Comparison of ENCODE assay signal across 12 cellular contexts in genomic region chr1:10005248-10005647, GRCh38. TPM values are rescaled to one million over a fixed set of nuclear protein-coding genes. Genes with fewer than 3 reads are reported as not detected.
A peak's percentile ranks its signal among the peaks of the same experiment; 100 is the strongest.
DNase-seq lines count a peak whose midpoint lies in the region; ATAC-seq, FAIRE-seq and TF ChIP-seq lines count a peak whose summit lies in the region.
"Not testable (repeated sequence)": the region's sequence is repeated elsewhere in the genome, so short reads cannot be mapped to it uniquely, and the experiment has no call there.
"Had no signal": no experiment of that assay in that cellular context is flagged by ENCODE, and none has a peak within 500 bp of the region (broad histone marks: within the 10 kb centered on the region; RNA-seq: fewer than 3 reads in every experiment).

No MANE protein-coding gene starts in this region.

- not testable (repeated sequence) for TF ChIP-seq CTCF in HEK293 (tag by site-specific recombination; IDR thresholded peaks at IDR 0.05); K562 (IDR thresholded peaks at IDR 0.05 in 2 of 3, conservative IDR thresholded peaks at IDR 0.05 in 1 of 3; ENCODE audit: insufficient read depth in 2 of 3, low read depth in 1 of 3, low read length in 3 of 3); kidney (IDR thresholded peaks at IDR 0.05; ENCODE audit: borderline replicate concordance, extremely low read depth, insufficient read depth); HepG2 (CRISPR knock-in tag; IDR thresholded peaks at IDR 0.05)

- H3K4me2 ChIP-seq in K562 (ENCODE audit: insufficient read depth, low read length); HepG2 (ENCODE audit: low read depth, low read length): not testable (repeated sequence)

- H3K79me2 ChIP-seq in K562 (ENCODE audit: control insufficient read depth, insufficient read depth, low read length); HepG2 (ENCODE audit: insufficient read depth, low read length): not testable (repeated sequence)

- ATAC-seq in K562, HepG2: not testable (repeated sequence)

- H3K36me3 ChIP-seq in HEK293 (ENCODE audit: control insufficient read depth in 2 of 2, insufficient read depth in 1 of 2, low read length in 2 of 2); K562 (ENCODE audit: control insufficient read depth, insufficient read depth, low read length); kidney (ENCODE audit: control insufficient read depth in 1 of 2, insufficient read depth in 2 of 2, low read length in 2 of 2); HepG2 (replicated peaks in 1 of 2; ENCODE audit: control insufficient read depth in 1 of 2, insufficient read depth in 2 of 2, low read length in 2 of 2): not testable (repeated sequence)

- H3K4me3 ChIP-seq in HEK293 (ENCODE audit: low read depth, low read length); K562; kidney (ENCODE audit: low read length in 2 of 2); HepG2 (replicated peaks in 1 of 3; ENCODE audit: insufficient read depth in 1 of 3, low read depth in 2 of 3, low read length in 3 of 3): not testable (repeated sequence)

- not testable (repeated sequence) for H3K9me3 ChIP-seq in HEK293 (ENCODE audit: control insufficient read depth, insufficient read depth, low read depth, low read length); K562 (replicated peaks; ENCODE audit: control insufficient read depth, insufficient read depth, low read depth, low read length); kidney (ENCODE audit: control insufficient read depth in 1 of 2, low read length in 2 of 2); HepG2 (ENCODE audit: low read length)

- in situ Hi-C loops in K562 (cut with MboI); HepG2 (cut with HindIII; ENCODE audit: extremely low pct_ligation_motif_present, low pct_unique_long_range_greater_than_20kb): not testable (repeated sequence)

- not testable (repeated sequence) for H4K20me1 ChIP-seq in K562 (replicated peaks; ENCODE audit: control insufficient read depth, insufficient read depth, low read length); HepG2 (ENCODE audit: insufficient read depth, low read length)

- FAIRE-seq in K562 (lab: Jason Lieb, UNC); kidney (lab: Jason Lieb, UNC); HepG2 (lab: Jason Lieb, UNC): not testable (repeated sequence)

- CTCF ChIA-PET in HEK293 (lab: Yijun Ruan, JAX); K562 (lab: Yijun Ruan, JAX; ENCODE audit: low intra/inter-chr PET ratio); HepG2 (lab: Yijun Ruan, JAX; ENCODE audit: low intra/inter-chr PET ratio, low total read pairs): not testable (repeated sequence)

- POLR2A ChIA-PET in HEK293 (lab: Yijun Ruan, JAX); HepG2 (lab: Yijun Ruan, JAX): not testable (repeated sequence)
- POLR2A ChIA-PET in K562 (lab: Yijun Ruan, JAX) = interaction anchor here (0.6 to 1.9 kb wide), 4 partner anchors 11 to 28 kb away, joined by 3 to 5 read pairs (median 4); no protein-coding TSS in a partner anchor

- not testable (repeated sequence) for BruUV-seq in K562 (replicated peaks; lab: Mats Ljungman, UMichigan); HepG2 (replicated peaks; lab: Mats Ljungman, UMichigan)

- not testable (repeated sequence) for DNase-seq in K562 (ENCODE audit: extremely low read depth in 1 of 4, low spot score in 3 of 4); HepG2 (ENCODE audit: low spot score)
- DNase-seq in kidney = peak; percentile 2

- not testable (repeated sequence) for TF ChIP-seq POLR2A in K562 (conservative IDR thresholded peaks at IDR 0.05); HepG2 (IDR thresholded peaks at IDR 0.05; ENCODE audit: insufficient read depth in 1 of 2, low read depth in 2 of 2, low read length in 2 of 2)

- intact Hi-C loops in K562 (cut with micrococcal nuclease); kidney (cut with DNase I); HepG2 (cut with micrococcal nuclease; ENCODE audit: unreplicated experiment): not testable (repeated sequence)

- not testable (repeated sequence) for H3K9me1 ChIP-seq in K562 (ENCODE audit: control insufficient read depth, insufficient read depth, low read length)

- not testable (repeated sequence) for H3K27ac ChIP-seq in HEK293 (ENCODE audit: extremely low read depth, low read depth, low read length); K562 (ENCODE audit: extremely low read depth, low read depth, low read length); kidney (ENCODE audit: low read depth in 2 of 2, low read length in 2 of 2); HepG2 (ENCODE audit: extremely low read length, insufficient read depth, low read length)

- H3K9ac ChIP-seq in K562 (ENCODE audit: insufficient read depth in 1 of 2, low read depth in 2 of 2, low read length in 2 of 2); kidney (ENCODE audit: low read length in 2 of 2); HepG2 (ENCODE audit: insufficient read depth, low read depth, low read length): not testable (repeated sequence)

- not testable (repeated sequence) for TF ChIP-seq EP300 in K562 (IDR thresholded peaks at IDR 0.05; ENCODE audit: low read length); HepG2 (IDR thresholded peaks at IDR 0.05; ENCODE audit: low read depth in 2 of 2, low read length in 2 of 2); HepG2 (CRISPR knock-in tag; IDR thresholded peaks at IDR 0.05; ENCODE audit: borderline replicate concordance)

- H3K4me1 ChIP-seq in HEK293 (ENCODE audit: control insufficient read depth, insufficient read depth, low read length); K562 (replicated peaks in 1 of 2; ENCODE audit: control insufficient read depth in 2 of 2, insufficient read depth in 2 of 2, low read length in 2 of 2); kidney (ENCODE audit: control insufficient read depth in 1 of 2, insufficient read depth in 1 of 2, low read depth in 1 of 2, low read length in 2 of 2); HepG2 (ENCODE audit: insufficient read depth, low read length): not testable (repeated sequence)

- H3K27me3 ChIP-seq in K562 (ENCODE audit: control insufficient read depth in 2 of 2, insufficient read depth in 2 of 2, low read length in 2 of 2) = peaks cover 19 to 44% of the 10 kb centered on the region in 2 experiments
- H3K27me3 ChIP-seq in HepG2 (ENCODE audit: control insufficient read depth in 1 of 2, insufficient read depth in 2 of 2, low read length in 2 of 2) = not testable (repeated sequence)

- not testable (repeated sequence) for H2AFZ ChIP-seq in K562 (ENCODE audit: low read depth, low read length); HepG2 (ENCODE audit: low read length)

- not testable (repeated sequence) for TF ChIP-seq RAD21 in K562 (CRISPR knock-in tag; conservative IDR thresholded peaks at IDR 0.05 in 1 of 2, IDR thresholded peaks at IDR 0.05 in 1 of 2); HepG2 (CRISPR knock-in tag; IDR thresholded peaks at IDR 0.05)

- WGBS in K562 (ENCODE audit: insufficient coverage, low coverage, missing lambda C conversion rate) = 2% methylated on average over 8 of the region's 8 CpGs
- WGBS in HepG2 (ENCODE audit: low lambda C conversion rate) = 65% methylated on average over 8 of the region's 8 CpGs

RNA-seq across cellular contexts. Expression of gene RBP7, which starts 8.2 kb away (rescaled TPM):
- total RNA-seq in K562 (2011; cell fraction: chromatin; rRNA removed; ENCODE audit: low replicate concordance) = not detected in 2 replicates
- not detected in 2 replicates for total RNA-seq in K562 (2011; cell fraction: nucleolus; rRNA removed)
- total RNA-seq in K562 (2011; cell fraction: nucleoplasm; rRNA removed) = not detected in 2 replicates
- total RNA-seq in K562 (2014; rRNA removed) (not detected in 2 replicates), K562 (2014; rRNA removed; fragmentation: Illumina TruSeq; extraction: Trizol) (not detected in 2 replicates), K562 (2015; rRNA removed; fragmentation: Illumina TruSeq; extraction: Trizol) (not detected in 2 replicates), K562 (2021) (not detected in 2 replicates), kidney (21.2 TPM), HepG2 (2016; rRNA removed; fragmentation: Illumina TruSeq; extraction: Trizol) (2.0 and 2.3 TPM in 2 replicates)
- polyA plus RNA-seq in K562 (2011; rRNA removed) (not detected in 2 replicates), K562 (2014; fragmentation: Illumina TruSeq; extraction: Trizol) (not detected in 2 replicates), K562 (2014; fragmentation: Nextera tagmentation; extraction: Ambion mirVana) (not detected), K562 (2014; rRNA removed) (not detected in 2 replicates), kidney (ENCODE audit: insufficient read depth, low read depth, low replicate concordance) (49.3 TPM), HepG2 (2011; rRNA removed) (1.6 and 2.0 TPM in 2 replicates)
- polyA plus RNA-seq in K562 (2011; cell fraction: cytosol; rRNA removed) = not detected in 2 replicates
- polyA plus RNA-seq in K562 (2011; cell fraction: nucleus; rRNA removed) = not detected in 2 replicates
- not detected in 2 replicates for polyA plus RNA-seq in K562 (2012)
- not detected in 2 replicates for polyA minus RNA-seq in K562 (2011; rRNA and poly(A)+ RNA removed)
- polyA minus RNA-seq in K562 (2011; cell fraction: cytosol; rRNA and poly(A)+ RNA removed) = not detected in 2 replicates
- not detected in 2 replicates for polyA minus RNA-seq in K562 (2011; cell fraction: nucleus; rRNA and poly(A)+ RNA removed)
- 0.71 and 0.88 TPM in 2 replicates for total RNA-seq in HepG2 (2016; cell fraction: cytosol; rRNA removed; fragmentation: Illumina TruSeq; extraction: Trizol; ENCODE audit: low read depth)
- 1.5 and 1.9 TPM in 2 replicates for total RNA-seq in HepG2 (2016; cell fraction: insoluble cytoplasmic fraction; rRNA removed; fragmentation: Illumina TruSeq; extraction: Trizol)
- total RNA-seq in HepG2 (2016; cell fraction: membrane; rRNA removed; fragmentation: Illumina TruSeq; extraction: Trizol) = 2.0 and 2.2 TPM in 2 replicates
- 0.71 TPM in 1 of 2 replicates, not detected in the other for total RNA-seq in HepG2 (2016; cell fraction: nucleus; rRNA removed; fragmentation: Illumina TruSeq; extraction: Trizol)
- 0.90 and 1.5 TPM in 2 replicates for polyA plus RNA-seq in HepG2 (2011; cell fraction: cytosol; rRNA removed)
- polyA plus RNA-seq in HepG2 (2011; cell fraction: nucleus; rRNA removed) = not detected in 2 replicates
- 1.7 and 2.5 TPM in 2 replicates for polyA plus RNA-seq in HepG2 (2012)
- polyA plus RNA-seq in HepG2 (2016; cell fraction: cytosol; fragmentation: Illumina TruSeq; extraction: Trizol; ENCODE audit: low read depth) = 2.7 and 3.6 TPM in 2 replicates
- 3.0 and 4.6 TPM in 2 replicates for polyA plus RNA-seq in HepG2 (2016; cell fraction: insoluble cytoplasmic fraction; fragmentation: Illumina TruSeq; extraction: Trizol; ENCODE audit: low read depth)
- 2.2 and 3.1 TPM in 2 replicates for polyA plus RNA-seq in HepG2 (2016; cell fraction: membrane; fragmentation: Illumina TruSeq; extraction: Trizol; ENCODE audit: low read depth)
- 0.88 and 0.90 TPM in 2 replicates for polyA plus RNA-seq in HepG2 (2016; cell fraction: nucleus; fragmentation: Illumina TruSeq; extraction: Trizol; ENCODE audit: insufficient read depth, low read depth)
- 0.88 TPM in 1 of 2 replicates, not detected in the other for polyA minus RNA-seq in HepG2 (2011; rRNA and poly(A)+ RNA removed; ENCODE audit: low replicate concordance)
- polyA minus RNA-seq in HepG2 (2011; cell fraction: cytosol; rRNA and poly(A)+ RNA removed) = 1.1 TPM in 1 of 2 replicates, not detected in the other
- polyA minus RNA-seq in HepG2 (2011; cell fraction: nucleus; rRNA and poly(A)+ RNA removed) = not detected in 2 replicates
- total RNA-seq: A172; A673; B cell; CD4-positive, alpha-beta memory T cell; CD4-positive, CD25-positive, alpha-beta regulatory T cell; CD8-positive, alpha-beta memory T cell; CD8-positive, alpha-beta T cell; Daoy had no signal
- polyA plus RNA-seq: CD4-positive, alpha-beta memory T cell; CD4-positive, CD25-positive, alpha-beta regulatory T cell; CD8-positive, alpha-beta memory T cell had no signal

RNA-seq across cellular contexts. Expression of gene UBE4B, which starts 27.5 kb away (rescaled TPM):
- 95.3 and 131 TPM in 2 replicates for total RNA-seq in K562 (2011; cell fraction: chromatin; rRNA removed; ENCODE audit: low replicate concordance)
- total RNA-seq in K562 (2011; cell fraction: nucleolus; rRNA removed) = 54.5 and 60.3 TPM in 2 replicates
- total RNA-seq in K562 (2011; cell fraction: nucleoplasm; rRNA removed) = 70.8 and 82.3 TPM in 2 replicates
- total RNA-seq in K562 (2014; rRNA removed) (43.2 and 50.7 TPM in 2 replicates), K562 (2014; rRNA removed; fragmentation: Illumina TruSeq; extraction: Trizol) (39.0 and 40.3 TPM in 2 replicates), K562 (2015; rRNA removed; fragmentation: Illumina TruSeq; extraction: Trizol) (40.1 TPM in 2 replicates), K562 (2021) (63.7 and 67.4 TPM in 2 replicates), kidney (33.5 TPM), HepG2 (2016; rRNA removed; fragmentation: Illumina TruSeq; extraction: Trizol) (24.8 and 32.0 TPM in 2 replicates)
- polyA plus RNA-seq in K562 (2011; rRNA removed) (20.5 and 24.1 TPM in 2 replicates), K562 (2014; fragmentation: Illumina TruSeq; extraction: Trizol) (64.4 and 73.7 TPM in 2 replicates), K562 (2014; fragmentation: Nextera tagmentation; extraction: Ambion mirVana) (10 to 100 TPM; 11.7 to 24.9 TPM), K562 (2014; rRNA removed) (34.9 and 35.3 TPM in 2 replicates), kidney (ENCODE audit: insufficient read depth, low read depth, low replicate concordance) (13.3 TPM), HepG2 (2011; rRNA removed) (15.2 and 15.3 TPM in 2 replicates)
- 17.9 and 26.3 TPM in 2 replicates for polyA plus RNA-seq in K562 (2011; cell fraction: cytosol; rRNA removed)
- 35.1 and 44.0 TPM in 2 replicates for polyA plus RNA-seq in K562 (2011; cell fraction: nucleus; rRNA removed)
- 41.7 and 52.1 TPM in 2 replicates for polyA plus RNA-seq in K562 (2012)
- 41.4 and 45.8 TPM in 2 replicates for polyA minus RNA-seq in K562 (2011; rRNA and poly(A)+ RNA removed)
- 36.5 and 43.1 TPM in 2 replicates for polyA minus RNA-seq in K562 (2011; cell fraction: cytosol; rRNA and poly(A)+ RNA removed)
- polyA minus RNA-seq in K562 (2011; cell fraction: nucleus; rRNA and poly(A)+ RNA removed) = 25.7 and 38.8 TPM in 2 replicates
- total RNA-seq in HepG2 (2016; cell fraction: cytosol; rRNA removed; fragmentation: Illumina TruSeq; extraction: Trizol; ENCODE audit: low read depth) = 8.2 and 8.9 TPM in 2 replicates
- 25.2 and 27.0 TPM in 2 replicates for total RNA-seq in HepG2 (2016; cell fraction: insoluble cytoplasmic fraction; rRNA removed; fragmentation: Illumina TruSeq; extraction: Trizol)
- total RNA-seq in HepG2 (2016; cell fraction: membrane; rRNA removed; fragmentation: Illumina TruSeq; extraction: Trizol) = 17.6 and 18.3 TPM in 2 replicates
- total RNA-seq in HepG2 (2016; cell fraction: nucleus; rRNA removed; fragmentation: Illumina TruSeq; extraction: Trizol) = 21.7 and 24.4 TPM in 2 replicates
- polyA plus RNA-seq in HepG2 (2011; cell fraction: cytosol; rRNA removed) = 13.1 and 13.4 TPM in 2 replicates
- polyA plus RNA-seq in HepG2 (2011; cell fraction: nucleus; rRNA removed) = 27.1 and 31.0 TPM in 2 replicates
- polyA plus RNA-seq in HepG2 (2012) = 30.9 and 36.8 TPM in 2 replicates
- polyA plus RNA-seq in HepG2 (2016; cell fraction: cytosol; fragmentation: Illumina TruSeq; extraction: Trizol; ENCODE audit: low read depth) = 3.9 and 4.2 TPM in 2 replicates
- polyA plus RNA-seq in HepG2 (2016; cell fraction: insoluble cytoplasmic fraction; fragmentation: Illumina TruSeq; extraction: Trizol; ENCODE audit: low read depth) = 26.3 and 39.4 TPM in 2 replicates
- polyA plus RNA-seq in HepG2 (2016; cell fraction: membrane; fragmentation: Illumina TruSeq; extraction: Trizol; ENCODE audit: low read depth) = 12.1 and 14.1 TPM in 2 replicates
- polyA plus RNA-seq in HepG2 (2016; cell fraction: nucleus; fragmentation: Illumina TruSeq; extraction: Trizol; ENCODE audit: insufficient read depth, low read depth) = 34.1 and 39.2 TPM in 2 replicates
- polyA minus RNA-seq in HepG2 (2011; rRNA and poly(A)+ RNA removed; ENCODE audit: low replicate concordance) = 27.1 and 39.8 TPM in 2 replicates
- polyA minus RNA-seq in HepG2 (2011; cell fraction: cytosol; rRNA and poly(A)+ RNA removed) = 20.1 and 22.2 TPM in 2 replicates
- 26.5 and 28.8 TPM in 2 replicates for polyA minus RNA-seq in HepG2 (2011; cell fraction: nucleus; rRNA and poly(A)+ RNA removed)
